Comparison of ENCODE assay signal across 25 cellular contexts in genomic region chr14:41872906-41873305, GRCh38.
A peak's percentile ranks its signal among the peaks of the same experiment; 100 is the strongest.
DNase-seq lines count a peak whose midpoint lies in the region; ATAC-seq and TF ChIP-seq lines count a peak whose summit lies in the region.
"Had no signal": no experiment of that assay in that cellular context is flagged by ENCODE, and none has a peak within 500 bp of the region (broad histone marks: within the 10 kb centered on the region; RNA-seq: fewer than 3 reads in every experiment).

No MANE protein-coding gene starts in this region.

- ATAC-seq in IMR-90 (ENCODE audit: low read depth) = peak; percentile 32; the same call in 1 of the 2 replicates
- ATAC-seq in HG03097 (IDR thresholded peaks at IDR 0.05; ENCODE audit: low FRiP score, unreplicated experiment) = no peak
- ATAC-seq in GM18858 (IDR thresholded peaks at IDR 0.05; ENCODE audit: unreplicated experiment) = no peak
- ATAC-seq: activated CD4-positive, CD25-positive, alpha-beta regulatory T cell treated with anti-CD3 and anti-CD28 coated beads, Interleukin-2, amount 50 U/mL, for 24 hours; Panc1; psoas muscle; T-cell had no signal

- H3K14ac ChIP-seq in IMR-90 (replicated peaks; ENCODE audit: low read depth, low read length) (no peak overlapping the region), neuronal stem cell (ENCODE audit: low read length) (no peak overlapping the region)

- H2AK5ac ChIP-seq in IMR-90 (ENCODE audit: low read depth, low read length) = no peak overlapping the region
- H2AK5ac ChIP-seq in neuronal stem cell (ENCODE audit: low read depth, low read length) = no peak overlapping the region

- no peak overlapping the region for H2BK12ac ChIP-seq in neuronal stem cell (ENCODE audit: low read length)

- H3K27me3 ChIP-seq in IMR-90 (ENCODE audit: control insufficient read depth, insufficient read depth, low read length) = no peaks in the 10 kb centered on the region
- no peaks in the 10 kb centered on the region for H3K27me3 ChIP-seq in adipocyte (replicated peaks; ENCODE audit: control insufficient read depth, insufficient read depth, low read length)
- no peaks in the 10 kb centered on the region for H3K27me3 ChIP-seq in neuronal stem cell (ENCODE audit: control insufficient read depth in 3 of 3, insufficient read depth in 3 of 3, low read depth in 1 of 3, low read length in 3 of 3)
- H3K27me3 ChIP-seq: neutrophil, stomach, tibial nerve had no signal

- H3K4me1 ChIP-seq in IMR-90 (ENCODE audit: control insufficient read depth, insufficient read depth, low read length) (no peaks in the 10 kb centered on the region), adipocyte (ENCODE audit: control insufficient read depth, insufficient read depth, low read length) (peaks cover 9% of the 10 kb centered on the region), neuronal stem cell (ENCODE audit: control insufficient read depth in 2 of 2, insufficient read depth in 1 of 2, low read depth in 1 of 2, low read length in 2 of 2) (peaks cover 0 to 10% of the 10 kb centered on the region in 2 donors)
- H3K4me1 ChIP-seq: psoas muscle, stomach had no signal

- H4K91ac ChIP-seq in IMR-90 (ENCODE audit: insufficient read depth, low read depth, low read length) (no peak overlapping the region), neuronal stem cell (ENCODE audit: low read depth, low read length, poor library complexity) (no peak overlapping the region)

- no peak for TF ChIP-seq POLR2A in IMR-90 (IDR thresholded peaks at IDR 0.05; ENCODE audit: low read depth, low read length)

- no peak overlapping the region for H3K56ac ChIP-seq in IMR-90 (ENCODE audit: extremely low read depth, insufficient read depth, low read length)

- in situ Hi-C loops in IMR-90 (cut with MboI; ENCODE audit: low sequenced_read_pairs) = no loop called here

- no CpG with 5 or more reads among the region's 1 CpG for WGBS in IMR-90 (ENCODE audit: extremely low coverage in 2 of 2, insufficient read length in 1 of 2), 2 experiments
- WGBS in neuronal stem cell (ENCODE audit: extremely low coverage in 2 of 2, insufficient read length in 2 of 2, insufficient replicate concordance in 1 of 2), 2 donors = no CpG with 5 or more reads among the region's 1 CpG

- H3K9me3 ChIP-seq in IMR-90 (ENCODE audit: control insufficient read depth, insufficient read depth, low read length) (no peaks in the 10 kb centered on the region), adipocyte (ENCODE audit: control insufficient read depth, low read length) (no peaks in the 10 kb centered on the region), neuronal stem cell (replicated peaks in 1 of 2; ENCODE audit: control insufficient read depth in 2 of 2, insufficient read depth in 1 of 2, low read depth in 1 of 2, low read length in 2 of 2) (peaks cover 0 to 8% of the 10 kb centered on the region in 2 donors)
- H3K9me3 ChIP-seq: neutrophil, psoas muscle, stomach, tibial nerve had no signal

- POLR2A ChIA-PET in IMR-90 (lab: Charles Lee; ENCODE audit: unreplicated experiment) = interaction anchor here (0.7 kb wide), 1 partner anchor 215 kb away, joined by 3 read pairs; no protein-coding TSS in a partner anchor

- no peak overlapping the region for H2BK20ac ChIP-seq in IMR-90 (ENCODE audit: low read depth, low read length)

- peak; percentile 24 for DNase-seq in IMR-90
- peak; percentile 30 for DNase-seq in adipocyte (ENCODE audit: low read depth)
- peak; percentile 73 for DNase-seq in fibroblast of peridontal ligament (ENCODE audit: extremely low read depth)
- no peak for DNase-seq in neuronal stem cell (ENCODE audit: low spot score)
- no peak for DNase-seq in NCI-H1048 (lab: John Stamatoyannopoulos, UW)
- DNase-seq: activated CD4-positive, alpha-beta memory T cell treated with anti-CD3 and anti-CD28 coated beads, Interleukin-2, amount 10 ng/mL, durations not matched to agents 7 days and 5 days; activated naive CD8-positive, alpha-beta T cell treated with anti-CD3 and anti-CD28 coated beads for 36 hours; CD4-positive, alpha-beta memory T cell; effector CD4-positive, alpha-beta T cell; GF-D8; kidney glomerular epithelial cell; NCI-H2029 treated with DMSO at 0.1 percent for 48 hours; NK-92 treated with Interleukin-12 subunit alpha and Interleukin-12 subunit beta, amount 100 ng/mL, for 24 hours; psoas muscle; SIG-M5; stimulated activated CD8-positive, alpha-beta memory T cell treated with anti-CD3 and anti-CD28 coated beads, Interleukin-4, amount 100 ng/mL, for 48 hours; stomach; T-cell had no signal

- BruUV-seq in IMR-90 (replicated peaks; lab: Mats Ljungman, UMichigan) = no TSS peak

- CTCF ChIA-PET in IMR-90 (lab: Yijun Ruan, JAX) = interaction anchor here (0.9 kb wide), 1 partner anchor 12 kb away, joined by 3 read pairs; no protein-coding TSS in a partner anchor

- no peak overlapping the region for H2BK15ac ChIP-seq in IMR-90 (ENCODE audit: low read depth, low read length)
- no peak overlapping the region for H2BK15ac ChIP-seq in neuronal stem cell (ENCODE audit: low read length)

- intact Hi-C loops in IMR-90 (cut with micrococcal nuclease) = no loop called here

- TF ChIP-seq CTCF in IMR-90 (conservative IDR thresholded peaks at IDR 0.05; ENCODE audit: low read depth, low read length) = no peak

- no peak overlapping the region for H3K4ac ChIP-seq in IMR-90 (ENCODE audit: low read depth, low read length)
- no peak overlapping the region for H3K4ac ChIP-seq in neuronal stem cell (ENCODE audit: low read length)

- H3K27ac ChIP-seq in IMR-90 (ENCODE audit: insufficient read depth, low read length) (no peak overlapping the region; the same call in 1 of the 2 replicates), neuronal stem cell (replicated peaks; ENCODE audit: low read length) (no peak overlapping the region)
- H3K27ac ChIP-seq: neutrophil, psoas muscle, stomach had no signal

- H3K36me3 ChIP-seq in IMR-90 (ENCODE audit: control insufficient read depth, insufficient read depth, low read length) = no peaks in the 10 kb centered on the region
- no peaks in the 10 kb centered on the region for H3K36me3 ChIP-seq in adipocyte (ENCODE audit: control insufficient read depth, insufficient read depth, low read length, severe bottlenecking)
- H3K36me3 ChIP-seq in neuronal stem cell (replicated peaks in 1 of 2; ENCODE audit: control insufficient read depth in 2 of 2, insufficient read depth in 2 of 2, low read length in 2 of 2) = no peaks in the 10 kb centered on the region
- H3K36me3 ChIP-seq: neutrophil, stomach, tibial nerve had no signal

- H3K4me3 ChIP-seq in IMR-90 (ENCODE audit: insufficient read depth, low read depth, low read length) (no peak overlapping the region), adipocyte (ENCODE audit: low read length) (no peak overlapping the region), neuronal stem cell (ENCODE audit: low read length in 2 of 2) (no peak overlapping the region)
- H3K4me3 ChIP-seq: lung, psoas muscle, stomach, tibial nerve had no signal

- H3K9me1 ChIP-seq in IMR-90 (ENCODE audit: insufficient read depth, low read length) = no peaks in the 10 kb centered on the region

- no peak overlapping the region for H4K8ac ChIP-seq in IMR-90 (ENCODE audit: low read depth in 2 of 2, low read length in 2 of 2)
- no peak overlapping the region for H4K8ac ChIP-seq in neuronal stem cell (ENCODE audit: low read depth, low read length)

- TF ChIP-seq RAD21 in IMR-90 (IDR thresholded peaks at IDR 0.05; ENCODE audit: low read length) = no peak

- no peak overlapping the region for H4K5ac ChIP-seq in IMR-90 (ENCODE audit: low read depth, low read length)

- dilution Hi-C loops in IMR-90 (cut with HindIII; ENCODE audit: low sequenced_read_pairs, unreplicated experiment) = no loop called here

- H3K9ac ChIP-seq in IMR-90 (ENCODE audit: low read depth, low read length) (no peak overlapping the region), adipocyte (ENCODE audit: low read length) (no peak overlapping the region), neuronal stem cell (ENCODE audit: low read depth, low read length, poor library complexity) (no peak overlapping the region)

- no peak overlapping the region for H3K23ac ChIP-seq in IMR-90 (ENCODE audit: low read depth, low read length)
- no peak overlapping the region for H3K23ac ChIP-seq in neuronal stem cell (ENCODE audit: low read depth, low read length, poor library complexity)

- H3K4me2 ChIP-seq in IMR-90 (ENCODE audit: low read depth, low read length) = no peak overlapping the region
- H3K4me2 ChIP-seq in neuronal stem cell (ENCODE audit: insufficient read depth, low read length, poor library complexity, severe bottlenecking) = no peak overlapping the region

- H2AK9ac ChIP-seq in IMR-90 (replicated peaks; ENCODE audit: low read depth, low read length, poor library complexity) = no peak overlapping the region

- H2BK5ac ChIP-seq in IMR-90 (ENCODE audit: low read depth, low read length, poor library complexity, severe bottlenecking) (no peak overlapping the region), neuronal stem cell (ENCODE audit: low read length) (no peak overlapping the region)

- no peaks in the 10 kb centered on the region for H3K79me1 ChIP-seq in IMR-90 (ENCODE audit: low read depth in 1 of 2, low read length in 2 of 2)
- H3K79me1 ChIP-seq in neuronal stem cell (ENCODE audit: low read depth, low read length) = no peaks in the 10 kb centered on the region

- no peak overlapping the region for H2BK120ac ChIP-seq in IMR-90 (ENCODE audit: low read depth, low read length)
- no peak overlapping the region for H2BK120ac ChIP-seq in neuronal stem cell (ENCODE audit: low read depth, low read length)

- no peaks in the 10 kb centered on the region for H4K20me1 ChIP-seq in IMR-90 (ENCODE audit: insufficient read depth, low read length)

- H2AFZ ChIP-seq in IMR-90 (replicated peaks; ENCODE audit: low read length, poor library complexity) = no peak overlapping the region
- H2AFZ ChIP-seq in neuronal stem cell (ENCODE audit: low read length) = peak overlapping the region; percentile 3

- H3K18ac ChIP-seq in IMR-90 (ENCODE audit: low read depth, low read length) (no peak overlapping the region), neuronal stem cell (ENCODE audit: low read length) (no peak overlapping the region)

TF ChIP-seq in IMR-90, 13 proteins besides CTCF, POLR2A, EP300 and RAD21 (continues in another document):
- TF ChIP-seq RFX5 (IDR thresholded peaks at IDR 0.05; ENCODE audit: low read depth, low read length) (no peak), MXI1 (IDR thresholded peaks at IDR 0.05; ENCODE audit: borderline replicate concordance, low read depth, low read length) (no peak), MAZ (IDR thresholded peaks at IDR 0.05; ENCODE audit: borderline replicate concordance, low read depth, low read length) (no peak), BHLHE40 (IDR thresholded peaks at IDR 0.05; ENCODE audit: low read depth, low read length) (no peak), MAFK (IDR thresholded peaks at IDR 0.05; ENCODE audit: low read depth, low read length) (no peak), RCOR1 (IDR thresholded peaks at IDR 0.05; ENCODE audit: insufficient replicate concordance, low read length) (no peak), NFE2L2 (IDR thresholded peaks at IDR 0.05; ENCODE audit: low read depth, low read length) (no peak), CEBPB (IDR thresholded peaks at IDR 0.05; ENCODE audit: low read depth, low read length) (no peak), SMC3 (IDR thresholded peaks at IDR 0.05; ENCODE audit: low read depth, low read length) (no peak)

Comparison
In these comparisons a context has a peak if more than half of its experiments do, and no peak if none do; other contexts are left out.
1. DNase-seq: peak in IMR-90 (single experiment), adipocyte (single experiment) and fibroblast of peridontal ligament (single experiment); none in neuronal stem cell (single experiment) and NCI-H1048 (single experiment).